8 cellular contexts compared by ENCODE assay signal in the genomic region with DNA sequence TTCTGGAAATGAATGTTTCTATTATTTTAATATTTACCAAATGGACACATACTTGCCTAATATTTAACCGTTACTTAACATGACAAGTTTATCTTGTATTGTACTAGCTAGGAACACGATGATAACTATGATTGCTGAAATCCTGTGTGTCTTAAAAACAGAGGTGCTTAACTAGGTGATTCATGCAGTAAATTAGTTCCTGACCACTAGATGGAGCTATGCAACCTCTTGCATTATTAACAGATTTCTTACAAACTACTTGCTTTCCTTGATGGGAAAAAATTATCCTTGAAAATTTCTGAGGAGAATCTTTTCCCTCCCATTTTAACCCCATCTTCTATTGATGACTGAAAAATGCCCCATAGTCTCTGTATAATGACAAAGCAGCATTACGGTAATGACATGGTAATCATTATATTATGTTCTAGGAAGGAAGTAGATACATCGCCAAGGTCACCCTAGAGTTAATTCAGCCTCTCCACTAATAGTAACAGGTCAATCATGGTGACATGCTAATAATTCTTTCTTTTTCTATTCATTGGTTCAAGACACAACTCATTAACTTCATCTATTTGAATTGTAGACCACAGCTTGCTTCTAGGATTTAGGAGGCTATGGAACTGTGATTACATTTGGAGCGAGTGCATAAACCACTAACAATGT.
A peak's percentile ranks its signal among the peaks of the same experiment; 100 is the strongest.
DNase-seq lines count a peak whose midpoint lies in the region; ATAC-seq and TF ChIP-seq lines count a peak whose summit lies in the region.

No MANE protein-coding gene starts in this region.

- H3K27me3 Mint-ChIP-seq in CD14-positive monocyte (ENCODE audit: low read depth in 3 of 3) = no peaks in the 10 kb centered on the region
- H3K27me3 Mint-ChIP-seq in stimulated activated memory B cell treated with anti-CD40 and anti-IgM and Interleukin-4, amounts not matched to agents 10 μg/mL and 1 μg/mL and 100 μg/mL, for 72 hours = no peaks in the 10 kb centered on the region

- H3K36me3 Mint-ChIP-seq in CD14-positive monocyte = no peaks in the 10 kb centered on the region
- H3K36me3 Mint-ChIP-seq in stimulated activated memory B cell treated with anti-CD40 and anti-IgM and Interleukin-4, amounts not matched to agents 10 μg/mL and 1 μg/mL and 100 μg/mL, for 72 hours = no peaks in the 10 kb centered on the region

- peak; percentile 70 for ATAC-seq in GM19328 (IDR thresholded peaks at IDR 0.05; ENCODE audit: unreplicated experiment)
- ATAC-seq in RWPE2 (ENCODE audit: low read depth) = peak; percentile 40; the same call in 1 of the 3 replicates
- ATAC-seq in gastrocnemius medialis = no peak
- ATAC-seq in HG02759 (IDR thresholded peaks at IDR 0.05; ENCODE audit: unreplicated experiment) = no peak
- ATAC-seq in stimulated activated memory B cell treated with anti-CD40 and anti-IgM and Interleukin-4, amounts not matched to agents 10 μg/mL and 1 μg/mL and 100 μg/mL, for 72 hours = no peak

- no peaks in the 10 kb centered on the region for H3K9me3 Mint-ChIP-seq in CD14-positive monocyte
- H3K9me3 Mint-ChIP-seq in stimulated activated memory B cell treated with anti-CD40 and anti-IgM and Interleukin-4, amounts not matched to agents 10 μg/mL and 1 μg/mL and 100 μg/mL, for 72 hours = no peaks in the 10 kb centered on the region

- no peak for DNase-seq in CD14-positive monocyte (ENCODE audit: low spot score)
- peak; percentile 62 for DNase-seq in Jurkat, Clone E6-1 (ENCODE audit: low read depth, low spot score)
- DNase-seq in RWPE2 (ENCODE audit: low spot score) = no peak
- DNase-seq in fibroblast of the aortic adventitia (ENCODE audit: low read depth) = peak; percentile 46
- no peak for DNase-seq in gastrocnemius medialis

- H3K27me3 ChIP-seq in RWPE2 (ENCODE audit: insufficient read depth, poor library complexity, severe bottlenecking) (no peaks in the 10 kb centered on the region), gastrocnemius medialis (no peaks in the 10 kb centered on the region)

- intact Hi-C loops in CD14-positive monocyte (cut with micrococcal nuclease) (no loop called here), gastrocnemius medialis (cut with DNase I; ENCODE audit: low total_unique reads) (no loop called here)

- H3K36me3 ChIP-seq in RWPE2 (ENCODE audit: low read depth) = no peaks in the 10 kb centered on the region
- no peaks in the 10 kb centered on the region for H3K36me3 ChIP-seq in gastrocnemius medialis

- no peak overlapping the region for H3K4me3 Mint-ChIP-seq in CD14-positive monocyte
- H3K4me3 Mint-ChIP-seq in stimulated activated memory B cell treated with anti-CD40 and anti-IgM and Interleukin-4, amounts not matched to agents 10 μg/mL and 1 μg/mL and 100 μg/mL, for 72 hours = no peak overlapping the region

- H3K4me1 ChIP-seq in RWPE2 (ENCODE audit: insufficient read depth, poor library complexity, severe bottlenecking) = no peaks in the 10 kb centered on the region
- H3K4me1 ChIP-seq in gastrocnemius medialis = no peaks in the 10 kb centered on the region

- H3K4me3 ChIP-seq in Jurkat, Clone E6-1 (ENCODE audit: low read length) = no peak overlapping the region
- no peak overlapping the region for H3K4me3 ChIP-seq in RWPE2 (ENCODE audit: severe bottlenecking)
- H3K4me3 ChIP-seq in fibroblast of the aortic adventitia (ENCODE audit: low read depth, low read length) = no peak overlapping the region
- H3K4me3 ChIP-seq in gastrocnemius medialis = no peak overlapping the region

- no peak for TF ChIP-seq POLR2A in gastrocnemius medialis (IDR thresholded peaks at IDR 0.05)

- H3K9me3 ChIP-seq in RWPE2 (ENCODE audit: severe bottlenecking) = no peaks in the 10 kb centered on the region
- H3K9me3 ChIP-seq in gastrocnemius medialis = no peaks in the 10 kb centered on the region

- in situ Hi-C loops in gastrocnemius medialis (cut with MboI; ENCODE audit: low sequenced_read_pairs in 4 of 4) = no loop called here

- H3K27ac ChIP-seq in RWPE2 (ENCODE audit: poor library complexity, severe bottlenecking) (no peak overlapping the region), gastrocnemius medialis (no peak overlapping the region)

- no peak overlapping the region for H3K27ac Mint-ChIP-seq in CD14-positive monocyte
- H3K27ac Mint-ChIP-seq in stimulated activated memory B cell treated with anti-CD40 and anti-IgM and Interleukin-4, amounts not matched to agents 10 μg/mL and 1 μg/mL and 100 μg/mL, for 72 hours = no peak overlapping the region

- no peaks in the 10 kb centered on the region for H3K4me1 Mint-ChIP-seq in CD14-positive monocyte
- H3K4me1 Mint-ChIP-seq in stimulated activated memory B cell treated with anti-CD40 and anti-IgM and Interleukin-4, amounts not matched to agents 10 μg/mL and 1 μg/mL and 100 μg/mL, for 72 hours = no peaks in the 10 kb centered on the region

- TF ChIP-seq CTCF in CD14-positive monocyte (IDR thresholded peaks at IDR 0.05) = peak; percentile 63
- TF ChIP-seq CTCF in RWPE2 (IDR thresholded peaks at IDR 0.05; ENCODE audit: poor library complexity, severe bottlenecking) = peak; percentile 92
- TF ChIP-seq CTCF in fibroblast of the aortic adventitia (IDR thresholded peaks at IDR 0.05; ENCODE audit: insufficient read depth, low read length) = peak; percentile 59
- TF ChIP-seq CTCF in gastrocnemius medialis (IDR thresholded peaks at IDR 0.05 in 4 of 5, conservative IDR thresholded peaks at IDR 0.05 in 1 of 5) = peak in 3 of 5 experiments; percentile 19 to 43 (median 31)

Comparison
In these comparisons a context has a peak if more than half of its experiments do, and no peak if none do; other contexts are left out.
1. DNase-seq: peak in Jurkat, Clone E6-1 (single experiment) and fibroblast of the aortic adventitia (single experiment); none in CD14-positive monocyte (single experiment), RWPE2 (single experiment) and gastrocnemius medialis (0 of 2).
2. CTCF ChIP-seq: peak in every context shown above with its lines; median percentile 92 in RWPE2; 63 in CD14-positive monocyte; 59 in fibroblast of the aortic adventitia; 31 in gastrocnemius medialis.
3. ATAC-seq: peak in GM19328 (single experiment) and RWPE2 (single experiment); none in gastrocnemius medialis (0 of 2), HG02759 (single experiment) and stimulated activated memory B cell treated with anti-CD40 and anti-IgM and Interleukin-4, amounts not matched to agents 10 μg/mL and 1 μg/mL and 100 μg/mL, for 72 hours (single experiment).